18 cellular contexts compared by ENCODE assay signal in genomic region chr10:124262971-124263370, GRCh38.
DNase-seq lines count a peak whose midpoint lies in the region; ATAC-seq, FAIRE-seq and TF ChIP-seq lines count a peak whose summit lies in the region.
"Had no signal": no experiment of that assay in that cellular context is flagged by ENCODE, and none has a peak within 500 bp of the region (broad histone marks: within the 10 kb centered on the region; RNA-seq: fewer than 3 reads in every experiment).

No MANE protein-coding gene starts in this region.

- no peaks in the 10 kb centered on the region for H4K20me1 ChIP-seq in neural progenitor cell (ENCODE audit: low read depth)

- H3K27me3 ChIP-seq in neural progenitor cell (no peaks in the 10 kb centered on the region), upper lobe of right lung (no peaks in the 10 kb centered on the region), pancreas (no peaks in the 10 kb centered on the region)
- H3K27me3 ChIP-seq: BE2C had no signal

- H3K4me1 ChIP-seq in neural progenitor cell (no peaks in the 10 kb centered on the region), upper lobe of right lung (no peaks in the 10 kb centered on the region), pancreas (no peaks in the 10 kb centered on the region)
- H3K4me1 ChIP-seq: BE2C, Caco-2 had no signal

- H3K79me2 ChIP-seq in neural progenitor cell (ENCODE audit: low read depth): no peaks in the 10 kb centered on the region

- H3K4me3 Mint-ChIP-seq in stimulated activated naive CD8-positive, alpha-beta T cell treated with anti-CD3 and anti-CD28 coated beads, Interleukin-15, amount 100 ng/mL, for 72 hours: no peak overlapping the region
- H3K4me3 Mint-ChIP-seq in chondrocyte (ENCODE audit: unreplicated experiment): no peak overlapping the region
- H3K4me3 Mint-ChIP-seq in neural progenitor cell: no peak overlapping the region
- H3K4me3 Mint-ChIP-seq: CD4-positive, alpha-beta T cell; H9; IgD-negative memory B cell had no signal

- no peak overlapping the region for H3K4me3 ChIP-seq in neural progenitor cell
- no peak overlapping the region for H3K4me3 ChIP-seq in upper lobe of right lung
- no peak overlapping the region for H3K4me3 ChIP-seq in pancreas

- ATAC-seq in stimulated activated naive CD8-positive, alpha-beta T cell treated with anti-CD3 and anti-CD28 coated beads, Interleukin-15, amount 100 ng/mL, for 72 hours: no peak
- no peak for ATAC-seq in stimulated activated naive CD8-positive, alpha-beta T cell treated with anti-CD3 and anti-CD28 coated beads, Interleukin-15, Interleukin-2, amounts not matched to agents 100 U/mL and 50 U/mL, for 24 hours
- ATAC-seq in upper lobe of right lung: no peak
- no peak for ATAC-seq in pancreas
- no peak for ATAC-seq in GM21825 (IDR thresholded peaks at IDR 0.05; ENCODE audit: unreplicated experiment)
- ATAC-seq: HepG2 had no signal

- intact Hi-C loops in upper lobe of right lung (cut with DNase I) (no loop called here), pancreas (cut with DNase I) (no loop called here)

- H3F3A ChIP-seq in neural progenitor cell (ENCODE audit: low read depth): no peaks in the 10 kb centered on the region

- no peak for DNase-seq in stimulated activated naive CD8-positive, alpha-beta T cell treated with anti-CD3 and anti-CD28 coated beads, Interleukin-15, amount 100 ng/mL, for 72 hours
- DNase-seq in stimulated activated naive CD8-positive, alpha-beta T cell treated with anti-CD3 and anti-CD28 coated beads, Interleukin-15, Interleukin-2, amounts not matched to agents 100 U/mL and 50 U/mL, for 24 hours: no peak
- peak; percentile 27 for DNase-seq in chondrocyte (ENCODE audit: low spot score)
- no peak for DNase-seq in neural progenitor cell (ENCODE audit: low spot score)
- DNase-seq in upper lobe of right lung: peak; percentile 39
- no peak for DNase-seq in dermis blood vessel endothelial cell
- DNase-seq in pancreas: no peak
- DNase-seq: BE2C; CD4-positive, alpha-beta T cell; DMS153; DMS79; GDM1; H9 had no signal

- no peaks in the 10 kb centered on the region for H3K27me3 Mint-ChIP-seq in stimulated activated naive CD8-positive, alpha-beta T cell treated with anti-CD3 and anti-CD28 coated beads, Interleukin-15, amount 100 ng/mL, for 72 hours
- H3K27me3 Mint-ChIP-seq in chondrocyte (ENCODE audit: low read depth) (peaks cover 8% of the 10 kb centered on the region), neural progenitor cell (ENCODE audit: insufficient read depth, low read depth) (peaks cover 8% of the 10 kb centered on the region)
- H3K27me3 Mint-ChIP-seq: CD4-positive, alpha-beta T cell had no signal

- 72 to 76% methylated on average over 7 of the region's 7 CpGs for WGBS in pancreas, 2 donors

- no peaks in the 10 kb centered on the region for H3K36me3 ChIP-seq in neural progenitor cell
- H3K36me3 ChIP-seq in upper lobe of right lung: no peaks in the 10 kb centered on the region
- H3K36me3 ChIP-seq in pancreas: no peaks in the 10 kb centered on the region
- H3K36me3 ChIP-seq: BE2C had no signal

- H3K27ac ChIP-seq in neural progenitor cell: no peak overlapping the region
- no peak overlapping the region for H3K27ac ChIP-seq in upper lobe of right lung
- H3K27ac ChIP-seq in pancreas: no peak overlapping the region

- TF ChIP-seq CTCF in chondrocyte (IDR thresholded peaks at IDR 0.05) (no peak), neural progenitor cell (IDR thresholded peaks at IDR 0.05) (no peak), upper lobe of right lung (IDR thresholded peaks at IDR 0.05) (no peak), pancreas (IDR thresholded peaks at IDR 0.05) (no peak)

- no peaks in the 10 kb centered on the region for H3K9me3 Mint-ChIP-seq in stimulated activated naive CD8-positive, alpha-beta T cell treated with anti-CD3 and anti-CD28 coated beads, Interleukin-15, amount 100 ng/mL, for 72 hours
- H3K9me3 Mint-ChIP-seq in chondrocyte (ENCODE audit: low read depth) (peaks cover 7% of the 10 kb centered on the region), neural progenitor cell (no peaks in the 10 kb centered on the region)
- H3K9me3 Mint-ChIP-seq: CD4-positive, alpha-beta T cell; H9 had no signal

- no peak overlapping the region for H3K4me2 ChIP-seq in neural progenitor cell

- no peak overlapping the region for H3K9ac ChIP-seq in neural progenitor cell

- FAIRE-seq in pancreas (lab: Jason Lieb, UNC): no peak
- FAIRE-seq: H1, HepG2 had no signal

- H3K27ac Mint-ChIP-seq in stimulated activated naive CD8-positive, alpha-beta T cell treated with anti-CD3 and anti-CD28 coated beads, Interleukin-15, amount 100 ng/mL, for 72 hours: peak overlapping the region; percentile 27 to 30
- H3K27ac Mint-ChIP-seq in chondrocyte (ENCODE audit: unreplicated experiment) (no peak overlapping the region), neural progenitor cell (peak overlapping the region; percentile 34)
- H3K27ac Mint-ChIP-seq: CD4-positive, alpha-beta T cell; IgD-negative memory B cell had no signal

- H2AFZ ChIP-seq in neural progenitor cell (replicated peaks): no peak overlapping the region

- H3K36me3 Mint-ChIP-seq in chondrocyte (ENCODE audit: low read depth): no peaks in the 10 kb centered on the region
- H3K36me3 Mint-ChIP-seq in neural progenitor cell: no peaks in the 10 kb centered on the region

- H3K4me1 Mint-ChIP-seq in stimulated activated naive CD8-positive, alpha-beta T cell treated with anti-CD3 and anti-CD28 coated beads, Interleukin-15, amount 100 ng/mL, for 72 hours: no peaks in the 10 kb centered on the region
- H3K4me1 Mint-ChIP-seq in chondrocyte (ENCODE audit: low read depth) (peaks cover 13% of the 10 kb centered on the region), neural progenitor cell (no peaks in the 10 kb centered on the region)
- H3K4me1 Mint-ChIP-seq: IgD-negative memory B cell had no signal

- H3K9me3 ChIP-seq in neural progenitor cell (ENCODE audit: low read depth) (no peaks in the 10 kb centered on the region), upper lobe of right lung (no peaks in the 10 kb centered on the region), pancreas (no peaks in the 10 kb centered on the region)
- H3K9me3 ChIP-seq: BE2C, Caco-2 had no signal

Comparison
In these comparisons a context has a peak if more than half of its experiments do, and no peak if none do; other contexts are left out.
1. DNase-seq: peak in chondrocyte (single experiment) and upper lobe of right lung (single experiment); none in stimulated activated naive CD8-positive, alpha-beta T cell treated with anti-CD3 and anti-CD28 coated beads, Interleukin-15, amount 100 ng/mL, for 72 hours (0 of 2), stimulated activated naive CD8-positive, alpha-beta T cell treated with anti-CD3 and anti-CD28 coated beads, Interleukin-15, Interleukin-2, amounts not matched to agents 100 U/mL and 50 U/mL, for 24 hours (single experiment), neural progenitor cell (single experiment), dermis blood vessel endothelial cell (single experiment) and pancreas (0 of 6).